Comparison of ENCODE assay signal across 9 cellular contexts in genomic region chr2:157751462-157752058, GRCh38.
A peak's percentile ranks its signal among the peaks of the same experiment; 100 is the strongest.
DNase-seq lines count a peak whose midpoint lies in the region; ATAC-seq, FAIRE-seq and TF ChIP-seq lines count a peak whose summit lies in the region.
"Had no signal": no experiment of that assay in that cellular context is flagged by ENCODE, and none has a peak within 500 bp of the region (broad histone marks: within the 10 kb centered on the region; RNA-seq: fewer than 3 reads in every experiment).

No MANE protein-coding gene starts in this region.

- H2BK20ac ChIP-seq in H1 (ENCODE audit: low read length), result no peak overlapping the region

- no peak overlapping the region for H2BK15ac ChIP-seq in H1 (ENCODE audit: low read length)

- TF ChIP-seq EP300 in H1 (IDR thresholded peaks at IDR 0.05; ENCODE audit: borderline replicate concordance in 1 of 2, low read depth in 2 of 2, low read length in 2 of 2), result no peak

- H3K4me2 ChIP-seq in H1 (ENCODE audit: insufficient read depth in 1 of 2, low read depth in 2 of 2, low read length in 2 of 2), result no peak overlapping the region

- H3K18ac ChIP-seq in H1 (ENCODE audit: extremely low read depth, low read length), result no peak overlapping the region

- H3K4ac ChIP-seq in H1 (replicated peaks; ENCODE audit: insufficient read length, low read depth, low read length), result no peak overlapping the region

- peaks cover 0 to 8% (median 2%) of the 10 kb centered on the region in 4 experiments; a peak in 4 of 8 replicates for H3K36me3 ChIP-seq in H1 (ENCODE audit: control insufficient read depth in 2 of 4, insufficient read depth in 4 of 4, low read length in 3 of 4)

- H3K27me3 ChIP-seq in H1 (replicated peaks in 1 of 4; ENCODE audit: control insufficient read depth in 3 of 4, extremely low read depth in 1 of 4, insufficient read depth in 3 of 4, low read length in 3 of 4), result no peaks in the 10 kb centered on the region

- no peak overlapping the region for H3K27ac ChIP-seq in H1 (ENCODE audit: low read depth, low read length)

- peak overlapping the region; percentile 27 for H3K27ac Mint-ChIP-seq in stimulated activated naive B cell treated with anti-CD40 and anti-IgM and Interleukin-4, amounts not matched to agents 10 μg/mL and 1 μg/mL and 100 μg/mL, for 72 hours
- no peak overlapping the region for H3K27ac Mint-ChIP-seq in activated T-helper 2 cell treated with anti-CD3 and anti-CD28 coated beads, Interferon-gamma antibody, Interleukin-2, Interleukin-4, amounts not matched to agents 10 μg/mL and 5 μg/mL and 100 μg/mL, durations not matched to agents 14 hours and 24 hours and 36 hours
- H3K27ac Mint-ChIP-seq: IgD-negative memory B cell had no signal

- H3K14ac ChIP-seq in H1 (ENCODE audit: insufficient read length), result no peak overlapping the region

- H3K9me3 ChIP-seq in H1 (ENCODE audit: insufficient read depth in 2 of 2, low read depth in 1 of 2, low read length in 1 of 2), result 0 out of 4 replicates have a peak, but pooled peaks cover 0 to 2% of the 10 kb centered on the region in 2 experiments

- no peak overlapping the region for H4K8ac ChIP-seq in H1 (ENCODE audit: extremely low read depth, insufficient read depth, low read length)

- H4K91ac ChIP-seq in H1 (replicated peaks; ENCODE audit: insufficient read length, low read length), result no peak overlapping the region

- peaks cover 0 to 2% of the 10 kb centered on the region in 2 experiments; a peak in 1 of 4 replicates for H3K79me2 ChIP-seq in H1 (ENCODE audit: control insufficient read depth in 1 of 2, insufficient read depth in 2 of 2, low read length in 2 of 2)

- H3K79me1 ChIP-seq in H1 (ENCODE audit: low read depth, low read length), result no peaks in the 10 kb centered on the region

- H3K36me3 Mint-ChIP-seq in stimulated activated naive B cell treated with anti-CD40 and anti-IgM and Interleukin-4, amounts not matched to agents 10 μg/mL and 1 μg/mL and 100 μg/mL, for 72 hours, result peaks cover 49 to 54% of the 10 kb centered on the region in 2 donors
- peaks cover 82% of the 10 kb centered on the region for H3K36me3 Mint-ChIP-seq in activated T-helper 2 cell treated with anti-CD3 and anti-CD28 coated beads, Interferon-gamma antibody, Interleukin-2, Interleukin-4, amounts not matched to agents 10 μg/mL and 5 μg/mL and 100 μg/mL, durations not matched to agents 14 hours and 24 hours and 36 hours (ENCODE audit: low read depth)

- no peak overlapping the region for H2BK5ac ChIP-seq in H1 (ENCODE audit: low read depth, low read length)

- no peaks in the 10 kb centered on the region for H3K23me2 ChIP-seq in H1 (ENCODE audit: low read depth, low read length)

- no peak overlapping the region for H2BK12ac ChIP-seq in H1 (ENCODE audit: low read depth, low read length)

- no peak overlapping the region for H3K4me3 Mint-ChIP-seq in stimulated activated naive B cell treated with anti-CD40 and anti-IgM and Interleukin-4, amounts not matched to agents 10 μg/mL and 1 μg/mL and 100 μg/mL, for 72 hours
- no peak overlapping the region for H3K4me3 Mint-ChIP-seq in activated T-helper 2 cell treated with anti-CD3 and anti-CD28 coated beads, Interferon-gamma antibody, Interleukin-2, Interleukin-4, amounts not matched to agents 10 μg/mL and 5 μg/mL and 100 μg/mL, durations not matched to agents 14 hours and 24 hours and 36 hours (ENCODE audit: low read depth)
- H3K4me3 Mint-ChIP-seq: IgD-negative memory B cell had no signal

- no peak overlapping the region for H2AK5ac ChIP-seq in H1 (ENCODE audit: low read depth, low read length)

- no peak overlapping the region for H3K9ac ChIP-seq in H1 (replicated peaks in 1 of 4; ENCODE audit: extremely low read depth in 1 of 4, low read depth in 3 of 4, low read length in 3 of 4)

- H3K23ac ChIP-seq in H1 (ENCODE audit: insufficient read length), result no peak overlapping the region

- FAIRE-seq in H1 (lab: Jason Lieb, UNC), result peak; percentile 36

- ATAC-seq in GM18519 (IDR thresholded peaks at IDR 0.05; ENCODE audit: low FRiP score, unreplicated experiment) (peak; percentile 37), HG02798 (IDR thresholded peaks at IDR 0.05; ENCODE audit: poor library complexity, unreplicated experiment) (peak; percentile 65), sciatic nerve (no peak)
- ATAC-seq in stimulated activated naive B cell treated with anti-CD40 and anti-IgM and Interleukin-4, amounts not matched to agents 10 μg/mL and 1 μg/mL and 100 μg/mL, for 72 hours (replicated peaks), result peak; percentile 82 to 87

- TF ChIP-seq CTCF in H1 (IDR thresholded peaks at IDR 0.05; ENCODE audit: control extremely low read depth in 1 of 3, insufficient read depth in 1 of 3, low read depth in 1 of 3, low read length in 3 of 3), result peak; percentile 42 to 68 (median 56)

- H3K4me1 Mint-ChIP-seq in stimulated activated naive B cell treated with anti-CD40 and anti-IgM and Interleukin-4, amounts not matched to agents 10 μg/mL and 1 μg/mL and 100 μg/mL, for 72 hours, result peaks cover 11 to 50% of the 10 kb centered on the region in 2 donors
- H3K4me1 Mint-ChIP-seq in activated T-helper 2 cell treated with anti-CD3 and anti-CD28 coated beads, Interferon-gamma antibody, Interleukin-2, Interleukin-4, amounts not matched to agents 10 μg/mL and 5 μg/mL and 100 μg/mL, durations not matched to agents 14 hours and 24 hours and 36 hours (ENCODE audit: low read depth), result peaks cover 30% of the 10 kb centered on the region

- no peak overlapping the region for H3K56ac ChIP-seq in H1 (replicated peaks; ENCODE audit: insufficient read length, low read depth, low read length)

- intact Hi-C loops in activated T-helper 2 cell treated with anti-CD3 and anti-CD28 coated beads, Interferon-gamma antibody, Interleukin-2, Interleukin-4, amounts not matched to agents 10 μg/mL and 5 μg/mL and 100 μg/mL, durations not matched to agents 14 hours and 24 hours and 36 hours (cut with micrococcal nuclease), result loop anchor here (5.0 kb wide), 1 partner anchor 259 kb away; no protein-coding TSS in a partner anchor
- intact Hi-C loops in sciatic nerve (cut with DNase I), result no loop called here

- H4K5ac ChIP-seq in H1 (ENCODE audit: insufficient read length, low read depth, low read length), result no peak overlapping the region

- 80% methylated on average over 5 of the region's 6 CpGs; no CpG with 5 or more reads in 1 of the 2 experiments for WGBS in H1 (ENCODE audit: extremely low coverage in 1 of 2, insufficient coverage in 1 of 2, insufficient read length in 1 of 2, insufficient replicate concordance in 2 of 2, low coverage in 1 of 2, low lambda C conversion rate in 2 of 2, missing lambda C conversion rate in 1 of 2), 2 experiments

- H2BK120ac ChIP-seq in H1 (replicated peaks; ENCODE audit: low read depth, low read length), result no peak overlapping the region

- no peaks in the 10 kb centered on the region; a peak in 2 of 7 replicates for H3K4me1 ChIP-seq in H1 (replicated peaks in 1 of 4; ENCODE audit: control insufficient read depth in 3 of 4, insufficient read depth in 4 of 4, low read length in 3 of 4)

- no peaks in the 10 kb centered on the region for H3K27me3 Mint-ChIP-seq in stimulated activated naive B cell treated with anti-CD40 and anti-IgM and Interleukin-4, amounts not matched to agents 10 μg/mL and 1 μg/mL and 100 μg/mL, for 72 hours
- H3K27me3 Mint-ChIP-seq in activated T-helper 2 cell treated with anti-CD3 and anti-CD28 coated beads, Interferon-gamma antibody, Interleukin-2, Interleukin-4, amounts not matched to agents 10 μg/mL and 5 μg/mL and 100 μg/mL, durations not matched to agents 14 hours and 24 hours and 36 hours (ENCODE audit: low read depth), result no peaks in the 10 kb centered on the region
- H3K27me3 Mint-ChIP-seq: IgD-negative memory B cell had no signal

- TF ChIP-seq RAD21 in H1 (IDR thresholded peaks at IDR 0.05 in 1 of 2, conservative IDR thresholded peaks at IDR 0.05 in 1 of 2; ENCODE audit: low read depth in 2 of 2, low read length in 2 of 2), result peak; percentile 43 to 59; a peak in 3 of 4 replicates

- no peak overlapping the region for H3K4me3 ChIP-seq in H1 (ENCODE audit: extremely low read depth in 1 of 4, insufficient read depth in 2 of 4, low read depth in 3 of 4, low read length in 4 of 4)

- CTCF ChIA-PET in H1 (lab: Charles Lee; ENCODE audit: partially characterized antibody), result interaction anchor here (0.7 to 3.2 kb wide), 27 partner anchors 8 to 450 kb away, joined by 3 to 18 read pairs (median 4); partner anchors contain the start of gene ACVR1C

- peaks cover 4 to 8% of the 10 kb centered on the region in 2 donors for H3K9me3 Mint-ChIP-seq in stimulated activated naive B cell treated with anti-CD40 and anti-IgM and Interleukin-4, amounts not matched to agents 10 μg/mL and 1 μg/mL and 100 μg/mL, for 72 hours
- H3K9me3 Mint-ChIP-seq in activated T-helper 2 cell treated with anti-CD3 and anti-CD28 coated beads, Interferon-gamma antibody, Interleukin-2, Interleukin-4, amounts not matched to agents 10 μg/mL and 5 μg/mL and 100 μg/mL, durations not matched to agents 14 hours and 24 hours and 36 hours, result peaks cover 17% of the 10 kb centered on the region

- H4K20me1 ChIP-seq in H1 (replicated peaks in 1 of 2; ENCODE audit: control insufficient read depth in 1 of 2, insufficient read depth in 2 of 2, low read length in 2 of 2), result no peaks in the 10 kb centered on the region

- no peak overlapping the region for H2AFZ ChIP-seq in H1 (ENCODE audit: low read length)

- peak; percentile 97 for DNase-seq in RPMI7951 (ENCODE audit: low read depth)
- DNase-seq in H1 (ENCODE audit: low read depth in 1 of 2, low spot score in 2 of 2), result peak in 1 of 2 experiments; percentile 76
- DNase-seq in stimulated activated naive B cell treated with anti-CD40 and anti-IgM and Interleukin-4, amounts not matched to agents 10 μg/mL and 1 μg/mL and 100 μg/mL, for 72 hours, result peak; percentile 41
- DNase-seq in activated T-helper 2 cell treated with anti-CD3 and anti-CD28 coated beads, Interferon-gamma antibody, Interleukin-2, Interleukin-4, amounts not matched to agents 10 μg/mL and 5 μg/mL and 100 μg/mL, durations not matched to agents 14 hours and 24 hours and 36 hours (ENCODE audit: low spot score), result no peak
- DNase-seq in sciatic nerve (ENCODE audit: low spot score), result no peak
- no peak for DNase-seq in ecto neural progenitor cell (ENCODE audit: low spot score)

- POLR2A ChIA-PET in H1 (lab: Charles Lee; ENCODE audit: partially characterized antibody), result no interaction called here

- TF ChIP-seq POLR2A in H1 (IDR thresholded peaks at IDR 0.05; ENCODE audit: control extremely low read depth in 1 of 2, low read depth in 2 of 2, low read length in 2 of 2), result no peak

TF ChIP-seq in H1, 55 proteins besides CTCF, POLR2A, EP300 and RAD21:
- TF ChIP-seq TEAD4 (IDR thresholded peaks at IDR 0.05; ENCODE audit: low read depth, low read length) (peak; percentile 67), SUZ12 (IDR thresholded peaks at IDR 0.05; ENCODE audit: low read length) (no peak)

Comparison
In these comparisons a context has a peak if more than half of its experiments do, and no peak if none do; other contexts are left out.
1. DNase-seq: peak in RPMI7951 (single experiment) and stimulated activated naive B cell treated with anti-CD40 and anti-IgM and Interleukin-4, amounts not matched to agents 10 μg/mL and 1 μg/mL and 100 μg/mL, for 72 hours (single experiment); none in activated T-helper 2 cell treated with anti-CD3 and anti-CD28 coated beads, Interferon-gamma antibody, Interleukin-2, Interleukin-4, amounts not matched to agents 10 μg/mL and 5 μg/mL and 100 μg/mL, durations not matched to agents 14 hours and 24 hours and 36 hours (single experiment), sciatic nerve (single experiment) and ecto neural progenitor cell (single experiment).